30 cellular contexts compared by ENCODE assay signal in genomic region chr20:31890646-31891045, GRCh38. TPM values are rescaled to one million over a fixed set of nuclear protein-coding genes. Genes with fewer than 3 reads are reported as not detected.
"Had no signal": no experiment of that assay in that cellular context is flagged by ENCODE, and none has a peak within 500 bp of the region (broad histone marks: within the 10 kb centered on the region; RNA-seq: fewer than 3 reads in every experiment).

No MANE protein-coding gene starts in this region.

- H3K4me3 Mint-ChIP-seq: activated CD4-positive, alpha-beta T cell treated with anti-CD3 and anti-CD28 coated beads, Interleukin-2, amount 10 ng/mL, durations not matched to agents 24 days and 14 days; activated CD8-positive, alpha-beta T cell treated with anti-CD3 and anti-CD28 coated beads for 36 hours; activated naive CD4-positive, alpha-beta T cell treated with anti-CD3 and anti-CD28 coated beads, Interleukin-2, amount 50 U/mL, for 24 hours; activated naive CD8-positive, alpha-beta T cell treated with anti-CD3 and anti-CD28 coated beads, Interleukin-2, amount 10 ng/mL, durations not matched to agents 7 days and 5 days; activated T-cell treated with anti-CD3 and anti-CD28 coated beads, Interleukin-2, amount 50 U/mL, for 72 hours; activated T-helper 17 cell treated with anti-CD3 and anti-CD28 coated beads, Interleukin-2, amount 50 U/mL, for 72 hours; central memory CD8-positive, alpha-beta T cell had no signal

- H3K27ac Mint-ChIP-seq: activated CD4-positive, alpha-beta T cell treated with anti-CD3 and anti-CD28 coated beads, Interleukin-2, amount 10 ng/mL, durations not matched to agents 24 days and 14 days; activated CD8-positive, alpha-beta T cell treated with anti-CD3 and anti-CD28 coated beads for 36 hours; activated naive CD4-positive, alpha-beta T cell treated with anti-CD3 and anti-CD28 coated beads, Interleukin-2, amount 50 U/mL, for 24 hours; activated naive CD8-positive, alpha-beta T cell treated with anti-CD3 and anti-CD28 coated beads, Interleukin-2, amount 10 ng/mL, durations not matched to agents 7 days and 5 days; activated T-helper 17 cell treated with anti-CD3 and anti-CD28 coated beads, Interleukin-2, amount 50 U/mL, for 72 hours had no signal

- DNase-seq: activated CD4-positive, alpha-beta T cell treated with anti-CD3 and anti-CD28 coated beads, Interleukin-2, amount 10 ng/mL, durations not matched to agents 24 days and 14 days; activated CD4-positive, alpha-beta T cell treated with anti-CD3 and anti-CD28 coated beads, Interleukin-2, amount 50 U/mL, for 4 hours; activated CD8-positive, alpha-beta T cell treated with anti-CD3 and anti-CD28 coated beads for 36 hours; activated effector memory CD4-positive, alpha-beta T cell treated with anti-CD3 and anti-CD28 coated beads, Interleukin-2, amount 50 U/mL, for 16 hours; activated naive CD4-positive, alpha-beta T cell; activated naive CD8-positive, alpha-beta T cell treated with anti-CD3 and anti-CD28 coated beads, Interleukin-2, amount 10 ng/mL, durations not matched to agents 7 days and 5 days; activated T-cell treated with anti-CD3 and anti-CD28 coated beads, Interleukin-2, amount 50 U/mL, for 1 hour; activated T-cell treated with anti-CD3 and anti-CD28 coated beads, Interleukin-2, amount 50 U/mL, for 72 hours; amygdala; Karpas-422; KBM-7; NCI-H1105; NCI-H1417 treated with DMSO at 0.1 percent for 48 hours; NCI-H187 treated with DMSO at 0.1 percent for 48 hours; NCI-H2081; NCI-H2171; NCI-H510A; NCI-H774; Right ventricle myocardium superior; SW 1271; T-helper 1 cell; T-helper 2 cell; T-helper 9 cell had no signal

- ATAC-seq: activated CD8-positive, alpha-beta T cell treated with anti-CD3 and anti-CD28 coated beads for 36 hours; activated T-cell treated with anti-CD3 and anti-CD28 coated beads, Interleukin-2, amount 50 U/mL, for 72 hours; activated T-helper 17 cell treated with anti-CD3 and anti-CD28 coated beads, Interleukin-2, amount 50 U/mL, for 72 hours; Panc1 had no signal

- H3K36me3 Mint-ChIP-seq: activated naive CD8-positive, alpha-beta T cell treated with anti-CD3 and anti-CD28 coated beads, Interleukin-2, amount 10 ng/mL, durations not matched to agents 7 days and 5 days had no signal

- H3K4me1 Mint-ChIP-seq: activated CD4-positive, alpha-beta T cell treated with anti-CD3 and anti-CD28 coated beads, Interleukin-2, amount 10 ng/mL, durations not matched to agents 24 days and 14 days; activated naive CD4-positive, alpha-beta T cell treated with anti-CD3 and anti-CD28 coated beads, Interleukin-2, amount 50 U/mL, for 24 hours; activated naive CD8-positive, alpha-beta T cell treated with anti-CD3 and anti-CD28 coated beads, Interleukin-2, amount 10 ng/mL, durations not matched to agents 7 days and 5 days; activated T-helper 17 cell treated with anti-CD3 and anti-CD28 coated beads, Interleukin-2, amount 50 U/mL, for 72 hours had no signal

- H3K9me3 Mint-ChIP-seq: activated CD4-positive, alpha-beta T cell treated with anti-CD3 and anti-CD28 coated beads, Interleukin-2, amount 10 ng/mL, durations not matched to agents 24 days and 14 days; activated CD8-positive, alpha-beta T cell treated with anti-CD3 and anti-CD28 coated beads for 36 hours; activated naive CD4-positive, alpha-beta T cell treated with anti-CD3 and anti-CD28 coated beads, Interleukin-2, amount 50 U/mL, for 24 hours; activated naive CD8-positive, alpha-beta T cell treated with anti-CD3 and anti-CD28 coated beads, Interleukin-2, amount 10 ng/mL, durations not matched to agents 7 days and 5 days; activated T-cell treated with anti-CD3 and anti-CD28 coated beads, Interleukin-2, amount 50 U/mL, for 72 hours; activated T-helper 17 cell treated with anti-CD3 and anti-CD28 coated beads, Interleukin-2, amount 50 U/mL, for 72 hours; central memory CD8-positive, alpha-beta T cell had no signal

RNA-seq across cellular contexts. Expression of gene TTLL9, which starts 20.2 kb away (rescaled TPM):
- total RNA-seq: activated CD4-positive, alpha-beta T cell treated with anti-CD3 and anti-CD28 coated beads, Interleukin-2, amount 10 ng/mL, durations not matched to agents 24 days and 14 days; activated CD8-positive, alpha-beta memory T cell treated with anti-CD3 and anti-CD28 coated beads for 36 hours; activated CD8-positive, alpha-beta T cell treated with anti-CD3 and anti-CD28 coated beads for 36 hours; activated naive CD8-positive, alpha-beta T cell treated with anti-CD3 and anti-CD28 coated beads, Interleukin-2, amount 10 ng/mL, durations not matched to agents 7 days and 5 days; activated T-cell treated with anti-CD3 and anti-CD28 coated beads, Interleukin-2, amount 50 U/mL, for 72 hours; activated T-helper 17 cell treated with anti-CD3 and anti-CD28 coated beads, Interleukin-2, amount 50 U/mL, for 72 hours; ascending aorta; Right ventricle myocardium superior had no signal

RNA-seq across cellular contexts. Expression of gene DUSP15, which starts 20.3 kb away (rescaled TPM):
- total RNA-seq: activated CD4-positive, alpha-beta T cell treated with anti-CD3 and anti-CD28 coated beads, Interleukin-2, amount 10 ng/mL, durations not matched to agents 24 days and 14 days; activated CD8-positive, alpha-beta memory T cell treated with anti-CD3 and anti-CD28 coated beads for 36 hours; activated CD8-positive, alpha-beta T cell treated with anti-CD3 and anti-CD28 coated beads for 36 hours; activated naive CD8-positive, alpha-beta T cell treated with anti-CD3 and anti-CD28 coated beads, Interleukin-2, amount 10 ng/mL, durations not matched to agents 7 days and 5 days; activated T-cell treated with anti-CD3 and anti-CD28 coated beads, Interleukin-2, amount 50 U/mL, for 72 hours; activated T-helper 17 cell treated with anti-CD3 and anti-CD28 coated beads, Interleukin-2, amount 50 U/mL, for 72 hours; MCF 10A had no signal

RNA-seq across cellular contexts. Expression of gene FOXS1, which starts 45.2 kb away (rescaled TPM):
- total RNA-seq: activated CD4-positive, alpha-beta T cell treated with anti-CD3 and anti-CD28 coated beads, Interleukin-2, amount 10 ng/mL, durations not matched to agents 24 days and 14 days; activated CD8-positive, alpha-beta memory T cell treated with anti-CD3 and anti-CD28 coated beads for 36 hours; activated CD8-positive, alpha-beta T cell treated with anti-CD3 and anti-CD28 coated beads for 36 hours; activated naive CD8-positive, alpha-beta T cell treated with anti-CD3 and anti-CD28 coated beads, Interleukin-2, amount 10 ng/mL, durations not matched to agents 7 days and 5 days; activated T-cell treated with anti-CD3 and anti-CD28 coated beads, Interleukin-2, amount 50 U/mL, for 72 hours; activated T-helper 17 cell treated with anti-CD3 and anti-CD28 coated beads, Interleukin-2, amount 50 U/mL, for 72 hours; MCF 10A had no signal
